6 cellular contexts compared by ENCODE assay signal in genomic region chr6:81380718-81381338, GRCh38.
"Had no signal": no experiment of that assay in that cellular context is flagged by ENCODE, and none has a peak within 500 bp of the region (broad histone marks: within the 10 kb centered on the region; RNA-seq: fewer than 3 reads in every experiment).

No MANE protein-coding gene starts in this region.

- H3K4me3 ChIP-seq: GM23248, K562 had no signal

- H3K9ac ChIP-seq: GM23248 had no signal

- ATAC-seq: K562 had no signal

- H3K9me3 Mint-ChIP-seq: H9 had no signal

- H3K4me3 Mint-ChIP-seq: H9 had no signal

- H3K27ac Mint-ChIP-seq: H9 had no signal

- H3K4me1 Mint-ChIP-seq: H9 had no signal

- DNase-seq: GM23248, GOT3, H9, HCEC 1CT, KG1 had no signal

- H3K27ac ChIP-seq: GM23248 had no signal
